9 cellular contexts compared by ENCODE assay signal in the genomic region with DNA sequence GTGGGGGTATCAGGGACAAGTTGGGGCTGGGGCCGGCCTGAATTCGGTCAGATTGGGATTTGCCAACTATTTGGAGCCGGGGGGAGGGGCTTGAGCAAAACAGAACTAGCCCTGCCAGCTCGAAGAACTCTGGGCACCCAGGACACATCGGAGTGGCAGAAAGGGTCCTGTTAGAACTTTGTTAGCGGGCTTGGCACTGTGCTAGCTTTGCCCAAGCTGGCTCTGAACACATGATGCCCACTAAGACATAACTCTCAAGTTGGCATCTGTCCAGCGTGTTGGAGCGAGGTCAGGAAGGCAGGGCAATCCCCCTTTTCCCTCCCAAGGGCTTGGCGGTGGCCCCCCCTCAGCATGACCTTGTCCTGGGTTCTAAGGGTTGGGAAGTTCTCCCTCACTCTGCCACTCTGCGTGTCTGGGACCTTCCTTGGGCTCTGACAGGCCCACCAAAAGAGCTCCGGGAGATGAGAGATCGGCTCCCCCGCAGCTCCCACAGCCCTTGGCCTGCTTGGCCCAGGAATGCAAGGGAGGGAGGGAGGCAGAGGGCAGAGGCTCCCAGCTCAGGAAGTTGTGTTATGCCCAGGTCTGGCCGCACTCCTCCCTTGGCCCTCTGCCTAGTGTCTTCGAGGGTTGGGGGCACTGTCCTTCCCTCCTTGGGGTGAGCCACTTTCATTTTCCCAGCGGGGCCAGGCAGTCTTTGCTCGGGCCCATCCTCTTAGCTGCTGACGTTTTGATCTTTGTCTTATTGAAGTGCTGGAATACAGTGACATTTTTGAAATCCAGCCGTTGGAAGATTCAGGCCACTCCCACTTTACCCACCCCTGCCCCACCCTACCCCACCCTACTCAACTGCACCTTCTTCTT. TPM values are rescaled to one million over a fixed set of nuclear protein-coding genes. Genes with fewer than 3 reads are reported as not detected.
DNase-seq lines count a peak whose midpoint lies in the region; ATAC-seq and TF ChIP-seq lines count a peak whose summit lies in the region.
"Had no signal": no experiment of that assay in that cellular context is flagged by ENCODE, and none has a peak within 500 bp of the region (broad histone marks: within the 10 kb centered on the region; RNA-seq: fewer than 3 reads in every experiment).

No MANE protein-coding gene starts in this region.

- peaks cover 9 to 17% of the 10 kb centered on the region in 2 donors for H3K36me3 Mint-ChIP-seq in activated T-cell treated with anti-CD3 and anti-CD28 coated beads, Interleukin-2, amount 50 U/mL, for 72 hours (ENCODE audit: insufficient read depth in 2 of 2)

- no peak for TF ChIP-seq EP300 in upper lobe of left lung (IDR thresholded peaks at IDR 0.05)

- 0 out of 2 replicates have a peak, but pooled peaks cover 5% of the 10 kb centered on the region for H3K36me3 ChIP-seq in SK-N-MC (ENCODE audit: insufficient read depth, low read length)
- peaks cover 3% of the 10 kb centered on the region for H3K36me3 ChIP-seq in endocrine pancreas (ENCODE audit: control insufficient read depth, insufficient read depth, low read length)
- peaks cover 0 to 9% (median 3%) of the 10 kb centered on the region in 4 donors for H3K36me3 ChIP-seq in upper lobe of left lung
- H3K36me3 ChIP-seq: neutrophil had no signal

- H3K9me3 ChIP-seq in SK-N-MC (ENCODE audit: low read depth, low read length) (no peaks in the 10 kb centered on the region), endocrine pancreas (ENCODE audit: control insufficient read depth, low read length) (no peaks in the 10 kb centered on the region), upper lobe of left lung (no peaks in the 10 kb centered on the region)
- H3K9me3 ChIP-seq: neutrophil had no signal

- peak overlapping the region; percentile 94 to 99 for H3K4me3 Mint-ChIP-seq in activated T-cell treated with anti-CD3 and anti-CD28 coated beads, Interleukin-2, amount 50 U/mL, for 72 hours

- ATAC-seq in activated T-cell treated with anti-CD3 and anti-CD28 coated beads, Interleukin-2, amount 50 U/mL, for 72 hours (replicated peaks in 1 of 2), result no peak
- peak; percentile 6 to 78 for ATAC-seq in upper lobe of left lung (ENCODE audit: low FRiP score in 2 of 2)

- TF ChIP-seq CTCF in upper lobe of left lung (IDR thresholded peaks at IDR 0.05), result peak in 1 of 6 experiments; percentile 6

- H3K4me1 ChIP-seq in endocrine pancreas (ENCODE audit: control insufficient read depth, insufficient read depth, low read length), result no peaks in the 10 kb centered on the region
- peaks cover 44 to 62% (median 51%) of the 10 kb centered on the region in 4 donors for H3K4me1 ChIP-seq in upper lobe of left lung

- no peak for DNase-seq in activated T-cell treated with anti-CD3 and anti-CD28 coated beads, Interleukin-2, amount 50 U/mL, for 72 hours
- DNase-seq in activated T-cell treated with anti-CD3 and anti-CD28 coated beads for 4 hours, result no peak
- no peak for DNase-seq in SK-N-MC (ENCODE audit: low read depth, low spot score)
- DNase-seq in mesenteric fat pad (ENCODE audit: low spot score), result peak; percentile 90
- DNase-seq in upper lobe of left lung, result peak in 1 of 2 donors; percentile 57
- DNase-seq in NCI-H774 (lab: John Stamatoyannopoulos, UW), result no peak
- DNase-seq in effector CD4-positive, alpha-beta T cell, result no peak

- H3K27me3 ChIP-seq in endocrine pancreas (ENCODE audit: control insufficient read depth, insufficient read depth, low read length) (no peaks in the 10 kb centered on the region), upper lobe of left lung (no peaks in the 10 kb centered on the region)

- peaks cover 28% of the 10 kb centered on the region for H3K27me3 Mint-ChIP-seq in activated T-cell treated with anti-CD3 and anti-CD28 coated beads, Interleukin-2, amount 50 U/mL, for 72 hours (ENCODE audit: low read depth)

- TF ChIP-seq POLR2A in upper lobe of left lung (IDR thresholded peaks at IDR 0.05), result peak in 2 of 4 donors; percentile 47 to 49

- peaks cover 57% of the 10 kb centered on the region for H3K4me1 Mint-ChIP-seq in activated T-cell treated with anti-CD3 and anti-CD28 coated beads, Interleukin-2, amount 50 U/mL, for 72 hours (ENCODE audit: low read depth)

- no peaks in the 10 kb centered on the region for H3K9me3 Mint-ChIP-seq in activated T-cell treated with anti-CD3 and anti-CD28 coated beads, Interleukin-2, amount 50 U/mL, for 72 hours

- H3K27ac ChIP-seq in SK-N-MC, result peak overlapping the region; percentile 69; the same call in 1 of the 2 replicates
- peak overlapping the region; percentile 93 to 98 (median 96) for H3K27ac ChIP-seq in upper lobe of left lung
- H3K27ac ChIP-seq: neutrophil had no signal

- H3K4me3 ChIP-seq in SK-N-MC (peak overlapping the region; percentile 89), endocrine pancreas (ENCODE audit: control insufficient read depth, insufficient read depth, low read length) (peak overlapping the region; percentile 74), upper lobe of left lung (peak overlapping the region; percentile 80 to 96 (median 83))

- H3K9ac ChIP-seq in SK-N-MC (ENCODE audit: insufficient read length), result peak overlapping the region; percentile 79
- peak overlapping the region; percentile 99 for H3K9ac ChIP-seq in endocrine pancreas (ENCODE audit: control insufficient read depth, insufficient read depth, low read length)

- WGBS in upper lobe of left lung, 2 donors, result 2 to 5% methylated on average over 9 to 19 of the region's 19 CpGs

- peak overlapping the region; percentile 46 for H3K27ac Mint-ChIP-seq in activated T-cell treated with anti-CD3 and anti-CD28 coated beads, Interleukin-2, amount 50 U/mL, for 72 hours

RNA-seq across cellular contexts. Expression of a gene that starts 1.2 kb away (rescaled TPM):
- 100 to 1,000 TPM; 125 to 159 TPM for total RNA-seq in activated T-cell treated with anti-CD3 and anti-CD28 coated beads, Interleukin-2, amount 50 U/mL, for 72 hours
- total RNA-seq in mesenteric fat pad (901 TPM), upper lobe of left lung (1,000 to 10,000 TPM in 1 of 6 donors, 100 to 1,000 TPM in 5; 156 to 1,281 (median 388) TPM)

RNA-seq across cellular contexts. Expression of a gene that starts 33.5 kb away (rescaled TPM):
- total RNA-seq in activated T-cell treated with anti-CD3 and anti-CD28 coated beads, Interleukin-2, amount 50 U/mL, for 72 hours, result under 1 TPM; 0.31 to 0.97 TPM
- total RNA-seq in mesenteric fat pad (0.58 TPM), upper lobe of left lung (1 to 10 TPM in 2 of 6 donors, under 1 TPM in 3, not detected in 1; 0.26 to 2.0 (median 1.00) TPM)

RNA-seq across cellular contexts. Expression of a gene that starts 37.6 kb away (rescaled TPM):
- 10 to 100 TPM; 63.7 to 80.3 TPM for total RNA-seq in activated T-cell treated with anti-CD3 and anti-CD28 coated beads, Interleukin-2, amount 50 U/mL, for 72 hours
- total RNA-seq in mesenteric fat pad (31.9 TPM), upper lobe of left lung (10 to 100 TPM; 28.9 to 65.9 (median 33.5) TPM)

RNA-seq across cellular contexts. Expression of a gene that starts 54.8 kb away (rescaled TPM):
- under 1 TPM; 0.53 to 0.95 TPM for total RNA-seq in activated T-cell treated with anti-CD3 and anti-CD28 coated beads, Interleukin-2, amount 50 U/mL, for 72 hours
- not detected for total RNA-seq in mesenteric fat pad
- 100 to 1,000 TPM in 1 of 6 donors, 10 to 100 TPM in 5; 58.7 to 123 (median 88.9) TPM for total RNA-seq in upper lobe of left lung

Comparison
In these comparisons a context has a peak if more than half of its experiments do, and no peak if none do; other contexts are left out.
1. ATAC-seq: peak in upper lobe of left lung (2 of 2); none in activated T-cell treated with anti-CD3 and anti-CD28 coated beads, Interleukin-2, amount 50 U/mL, for 72 hours (0 of 2).
2. Peak in every context shown above with its lines, with median percentiles within 50 percentile points of each other: H3K4me3 ChIP-seq.